In the genomic region with DNA sequence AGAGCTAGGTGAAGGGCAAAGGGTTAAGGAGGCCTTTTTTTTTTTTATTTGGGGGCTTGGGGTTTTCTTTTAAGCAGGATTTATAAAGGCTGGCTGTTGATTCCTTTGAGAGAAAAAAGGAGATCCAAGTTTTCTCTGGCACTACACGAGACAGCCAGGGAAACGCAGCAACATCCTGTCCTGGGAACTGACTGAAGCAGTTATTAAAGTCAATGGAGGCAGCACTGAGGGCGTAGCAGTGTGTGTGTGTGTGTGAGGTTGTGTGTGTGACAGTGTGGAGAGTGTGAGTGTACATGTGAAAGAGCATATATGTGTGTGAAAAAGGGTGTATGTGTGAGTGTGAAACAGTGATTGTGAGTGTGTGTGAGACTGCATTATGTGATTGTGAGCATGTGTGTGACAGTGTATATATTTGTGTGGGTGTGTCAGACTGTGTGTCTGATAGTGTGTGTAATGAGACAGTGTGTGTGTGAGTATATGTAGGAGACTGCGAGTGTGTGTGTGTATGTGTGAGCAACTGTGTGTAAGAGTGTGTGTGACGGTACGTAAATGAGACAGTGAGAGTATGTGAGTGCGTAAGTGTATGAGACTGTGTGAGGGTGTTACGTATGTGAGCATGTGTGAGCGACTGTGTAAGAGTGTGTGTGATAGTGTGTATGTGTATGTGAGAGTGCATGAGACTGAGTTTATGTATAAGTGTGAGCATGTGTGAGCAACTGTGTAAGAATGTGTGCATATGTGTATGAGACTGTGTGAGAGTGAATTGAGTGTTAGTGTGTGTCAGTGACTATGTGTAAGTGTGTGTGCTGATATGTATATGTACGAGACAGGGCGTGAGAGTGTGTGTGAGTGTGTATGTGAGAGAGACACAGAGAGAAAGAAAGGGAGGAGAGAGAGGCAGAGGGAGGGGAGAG, we compare ENCODE assay signal across 22 cellular contexts.
DNase-seq lines count a peak whose midpoint lies in the region; ATAC-seq, FAIRE-seq and TF ChIP-seq lines count a peak whose summit lies in the region.
"Had no signal": no experiment of that assay in that cellular context is flagged by ENCODE, and none has a peak within 500 bp of the region (broad histone marks: within the 10 kb centered on the region; RNA-seq: fewer than 3 reads in every experiment).

No MANE protein-coding gene starts in this region.

- no peak overlapping the region for H3K27ac Mint-ChIP-seq in CD4-positive, CD25-positive, alpha-beta regulatory T cell
- H3K27ac Mint-ChIP-seq: activated T-helper 2 cell treated with anti-CD3 and anti-CD28 coated beads, Interferon-gamma antibody, Interleukin-2, Interleukin-4, amounts not matched to agents 10 μg/mL and 5 μg/mL and 100 μg/mL, durations not matched to agents 14 hours and 24 hours and 36 hours; neural progenitor cell had no signal

- no peak overlapping the region for H3K4me3 Mint-ChIP-seq in CD4-positive, CD25-positive, alpha-beta regulatory T cell
- H3K4me3 Mint-ChIP-seq: neural progenitor cell had no signal

- H3K27me3 Mint-ChIP-seq in CD4-positive, CD25-positive, alpha-beta regulatory T cell: no peaks in the 10 kb centered on the region

- no peaks in the 10 kb centered on the region for H3K9me3 ChIP-seq in CD4-positive, CD25-positive, alpha-beta regulatory T cell (ENCODE audit: control insufficient read depth in 2 of 2, low read length in 2 of 2)
- H3K9me3 ChIP-seq in small intestine (ENCODE audit: control insufficient read depth, low read depth): no peaks in the 10 kb centered on the region
- H3K9me3 ChIP-seq: gastrocnemius medialis, psoas muscle had no signal

- H3K27me3 ChIP-seq in CD4-positive, CD25-positive, alpha-beta regulatory T cell (ENCODE audit: control insufficient read depth, insufficient read depth, low read length): no peaks in the 10 kb centered on the region
- no peaks in the 10 kb centered on the region for H3K27me3 ChIP-seq in KMS-11 (ENCODE audit: insufficient read depth, low read depth)
- no peaks in the 10 kb centered on the region for H3K27me3 ChIP-seq in small intestine (ENCODE audit: control insufficient read depth in 2 of 2, insufficient read depth in 2 of 2, low read length in 2 of 2)
- H3K27me3 ChIP-seq: BLaER1 treated with 17β-estradiol and CSF1 and Interleukin-3, amounts not matched to agents 10 nM and 100 nM; gastrocnemius medialis; neural progenitor cell had no signal

- H3K4me2 ChIP-seq in KMS-11: peak overlapping the region; percentile 41
- H3K4me2 ChIP-seq: neural progenitor cell had no signal

- no peak overlapping the region for H3K27ac ChIP-seq in CD4-positive, CD25-positive, alpha-beta regulatory T cell (ENCODE audit: insufficient read depth, low read length, poor library complexity, severe bottlenecking)
- H3K27ac ChIP-seq in KMS-11: no peak overlapping the region; the same call in 1 of the 2 replicates
- H3K27ac ChIP-seq in small intestine (ENCODE audit: low read depth in 1 of 2, low read length in 1 of 2): no peak overlapping the region
- H3K27ac ChIP-seq: HL-60, neural progenitor cell, psoas muscle, SK-N-MC had no signal

- H3K79me2 ChIP-seq in KMS-11 (ENCODE audit: insufficient read depth, low read depth): no peaks in the 10 kb centered on the region

- in situ Hi-C loops in GM13977 (cut with MboI; ENCODE audit: low pct_unique_long_range_greater_than_20kb, low sequenced_read_pairs, unreplicated experiment): no loop called here

- no peaks in the 10 kb centered on the region for H4K20me1 ChIP-seq in KMS-11 (ENCODE audit: insufficient read depth)
- H4K20me1 ChIP-seq: BLaER1 treated with 17β-estradiol and CSF1 and Interleukin-3, amounts not matched to agents 10 nM and 100 nM had no signal

- H3K36me3 ChIP-seq in CD4-positive, CD25-positive, alpha-beta regulatory T cell (ENCODE audit: control insufficient read depth, insufficient read depth, low read length): no peaks in the 10 kb centered on the region
- H3K36me3 ChIP-seq in KMS-11 (ENCODE audit: insufficient read depth) (no peaks in the 10 kb centered on the region), small intestine (ENCODE audit: control insufficient read depth in 2 of 2, insufficient read depth in 2 of 2, low read length in 2 of 2) (no peaks in the 10 kb centered on the region)
- H3K36me3 ChIP-seq: gastrocnemius medialis, neural progenitor cell had no signal

- H3K4me3 ChIP-seq in CD4-positive, CD25-positive, alpha-beta regulatory T cell (ENCODE audit: low read depth, low read length): no peak overlapping the region
- H3K4me3 ChIP-seq in KMS-11 (IDR thresholded peaks at IDR 0.05; ENCODE audit: insufficient read depth, low read depth, low read length): no peak overlapping the region
- no peak overlapping the region for H3K4me3 ChIP-seq in small intestine (ENCODE audit: low read depth in 1 of 2, low read length in 2 of 2)
- H3K4me3 ChIP-seq: BLaER1 treated with 17β-estradiol and CSF1 and Interleukin-3, amounts not matched to agents 10 nM and 100 nM; gastrocnemius medialis; neural progenitor cell; psoas muscle; SK-N-MC had no signal

- H2AFZ ChIP-seq in KMS-11 (ENCODE audit: low read depth): no peak overlapping the region
- H2AFZ ChIP-seq: neural progenitor cell had no signal

- DNase-seq in CD4-positive, CD25-positive, alpha-beta regulatory T cell: no peak
- DNase-seq in medulla oblongata (ENCODE audit: extremely low spot score) (peak; percentile 44), small intestine (no peak), GM13977 (ENCODE audit: low spot score) (no peak), germinal center (ENCODE audit: low spot score) (no peak)
- no peak for DNase-seq in stimulated activated CD4-positive, alpha-beta T cell treated with anti-CD3 and anti-CD28 coated beads, Interleukin-2, amount 100 ng/mL, for 48 hours
- DNase-seq: ACHN; activated CD4-positive, CD25-positive, alpha-beta regulatory T cell; effector CD8-positive, alpha-beta T cell; gastrocnemius medialis; IMR-90; NCI-H1694 treated with DMSO at 0.1 percent for 48 hours; NCI-H774; psoas muscle; T-helper 9 cell had no signal

- H3K9ac ChIP-seq in KMS-11: no peak overlapping the region
- H3K9ac ChIP-seq: neural progenitor cell had no signal

- peaks cover 0 to 8% (median 1%) of the 10 kb centered on the region in 4 donors for H3K4me1 Mint-ChIP-seq in CD4-positive, CD25-positive, alpha-beta regulatory T cell

- peaks cover 9% of the 10 kb centered on the region for H3K4me1 ChIP-seq in CD4-positive, CD25-positive, alpha-beta regulatory T cell (ENCODE audit: control insufficient read depth, insufficient read depth, low read length, poor library complexity, severe bottlenecking)
- H3K4me1 ChIP-seq in KMS-11 (ENCODE audit: low read depth, poor library complexity, severe bottlenecking) (peaks cover 60% of the 10 kb centered on the region), small intestine (ENCODE audit: control insufficient read depth in 2 of 2, insufficient read depth in 1 of 2, low read depth in 1 of 2, low read length in 1 of 2) (no peaks in the 10 kb centered on the region)
- H3K4me1 ChIP-seq: gastrocnemius medialis, neural progenitor cell, psoas muscle had no signal

- peaks cover 0 to 1% (median 0%) of the 10 kb centered on the region in 7 donors for H3K9me3 Mint-ChIP-seq in CD4-positive, CD25-positive, alpha-beta regulatory T cell
- H3K9me3 Mint-ChIP-seq: activated T-helper 2 cell treated with anti-CD3 and anti-CD28 coated beads, Interferon-gamma antibody, Interleukin-2, Interleukin-4, amounts not matched to agents 10 μg/mL and 5 μg/mL and 100 μg/mL, durations not matched to agents 14 hours and 24 hours and 36 hours had no signal

- 77 to 87% (median 85%) methylated on average over 11 of the region's 11 CpGs for WGBS in small intestine, 3 donors

- H3K36me3 Mint-ChIP-seq in CD4-positive, CD25-positive, alpha-beta regulatory T cell: no peaks in the 10 kb centered on the region

- ATAC-seq in CD4-positive, CD25-positive, alpha-beta regulatory T cell (ENCODE audit: low read depth in 2 of 2): peak; percentile 12 to 19
- ATAC-seq in esophagus mucosa: peak; percentile 33
- ATAC-seq: gastrocnemius medialis had no signal

- TF ChIP-seq CTCF in KMS-11 (conservative IDR thresholded peaks at IDR 0.05; ENCODE audit: low read depth, low read length) (no peak), GM13977 (IDR thresholded peaks at IDR 0.05; ENCODE audit: extremely low read depth, insufficient read depth, missing control alignments) (no peak)

- FAIRE-seq in small intestine (lab: Jason Lieb, UNC): no peak
